In genomic region chr13:19559739-19560138, GRCh38 we compare ENCODE assay signal across 1 cellular context. TPM values are rescaled to one million over a fixed set of nuclear protein-coding genes. Genes with fewer than 3 reads are reported as not detected.
"Had no signal": no experiment of that assay in that cellular context is flagged by ENCODE, and none has a peak within 500 bp of the region (broad histone marks: within the 10 kb centered on the region; RNA-seq: fewer than 3 reads in every experiment).

No MANE protein-coding gene starts in this region.

RNA-seq across cellular contexts. Expression of gene TPTE2, which starts 1.6 kb away (rescaled TPM):
- total RNA-seq: G401 had no signal
